1 cellular context compared by ENCODE assay signal in the genomic region with DNA sequence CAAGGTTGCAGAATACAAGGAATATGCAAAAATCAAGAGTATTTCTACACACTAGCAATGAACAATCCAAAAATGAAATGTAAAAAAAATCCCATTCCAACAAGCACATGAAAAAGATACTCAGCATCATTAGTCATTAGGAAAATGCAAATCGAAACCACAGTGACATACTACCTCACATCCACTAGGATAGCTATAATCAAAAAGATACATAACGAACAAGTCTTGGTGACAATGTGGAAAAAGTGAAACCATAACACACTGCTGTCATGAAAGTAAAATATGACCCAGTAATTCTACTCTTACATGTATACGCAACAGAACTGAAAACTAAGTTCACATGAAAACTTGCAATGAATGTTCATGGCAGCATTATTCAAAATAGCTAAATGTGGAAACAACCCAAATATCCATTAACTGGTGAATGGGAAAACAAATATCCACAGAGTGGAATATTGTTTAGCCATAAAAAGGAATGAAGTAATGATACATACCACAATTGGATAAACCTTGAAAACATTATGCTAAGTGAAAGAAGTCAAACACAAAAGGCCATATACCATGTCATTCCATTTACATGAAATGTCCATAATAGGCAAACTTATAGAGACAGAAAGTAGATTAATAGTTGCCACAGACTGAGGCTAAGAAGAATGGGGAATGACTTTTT.
TF ChIP-seq lines count a peak whose summit lies in the region.

No MANE protein-coding gene starts in this region.

TF ChIP-seq in GM12878, 131 proteins besides CTCF, POLR2A, EP300 and RAD21:
- no peak for TF ChIP-seq ZSCAN29 (IDR thresholded peaks at IDR 0.05)
- no peak for TF ChIP-seq RB1 (IDR thresholded peaks at IDR 0.05; ENCODE audit: borderline replicate concordance)
- TF ChIP-seq CREB1 (IDR thresholded peaks at IDR 0.05; ENCODE audit: low read depth): peak; percentile 87
- TF ChIP-seq, protein P1, sequence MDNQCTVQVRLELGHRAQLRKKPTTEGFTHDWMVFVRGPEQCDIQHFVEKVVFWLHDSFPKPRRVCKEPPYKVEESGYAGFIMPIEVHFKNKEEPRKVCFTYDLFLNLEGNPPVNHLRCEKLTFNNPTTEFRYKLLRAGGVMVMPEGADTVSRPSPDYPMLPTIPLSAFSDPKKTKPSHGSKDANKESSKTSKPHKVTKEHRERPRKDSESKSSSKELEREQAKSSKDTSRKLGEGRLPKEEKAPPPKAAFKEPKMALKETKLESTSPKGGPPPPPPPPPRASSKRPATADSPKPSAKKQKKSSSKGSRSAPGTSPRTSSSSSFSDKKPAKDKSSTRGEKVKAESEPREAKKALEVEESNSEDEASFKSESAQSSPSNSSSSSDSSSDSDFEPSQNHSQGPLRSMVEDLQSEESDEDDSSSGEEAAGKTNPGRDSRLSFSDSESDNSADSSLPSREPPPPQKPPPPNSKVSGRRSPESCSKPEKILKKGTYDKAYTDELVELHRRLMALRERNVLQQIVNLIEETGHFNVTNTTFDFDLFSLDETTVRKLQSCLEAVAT (IDR thresholded peaks at IDR 0.05): no peak
- TF ChIP-seq, protein P2, sequence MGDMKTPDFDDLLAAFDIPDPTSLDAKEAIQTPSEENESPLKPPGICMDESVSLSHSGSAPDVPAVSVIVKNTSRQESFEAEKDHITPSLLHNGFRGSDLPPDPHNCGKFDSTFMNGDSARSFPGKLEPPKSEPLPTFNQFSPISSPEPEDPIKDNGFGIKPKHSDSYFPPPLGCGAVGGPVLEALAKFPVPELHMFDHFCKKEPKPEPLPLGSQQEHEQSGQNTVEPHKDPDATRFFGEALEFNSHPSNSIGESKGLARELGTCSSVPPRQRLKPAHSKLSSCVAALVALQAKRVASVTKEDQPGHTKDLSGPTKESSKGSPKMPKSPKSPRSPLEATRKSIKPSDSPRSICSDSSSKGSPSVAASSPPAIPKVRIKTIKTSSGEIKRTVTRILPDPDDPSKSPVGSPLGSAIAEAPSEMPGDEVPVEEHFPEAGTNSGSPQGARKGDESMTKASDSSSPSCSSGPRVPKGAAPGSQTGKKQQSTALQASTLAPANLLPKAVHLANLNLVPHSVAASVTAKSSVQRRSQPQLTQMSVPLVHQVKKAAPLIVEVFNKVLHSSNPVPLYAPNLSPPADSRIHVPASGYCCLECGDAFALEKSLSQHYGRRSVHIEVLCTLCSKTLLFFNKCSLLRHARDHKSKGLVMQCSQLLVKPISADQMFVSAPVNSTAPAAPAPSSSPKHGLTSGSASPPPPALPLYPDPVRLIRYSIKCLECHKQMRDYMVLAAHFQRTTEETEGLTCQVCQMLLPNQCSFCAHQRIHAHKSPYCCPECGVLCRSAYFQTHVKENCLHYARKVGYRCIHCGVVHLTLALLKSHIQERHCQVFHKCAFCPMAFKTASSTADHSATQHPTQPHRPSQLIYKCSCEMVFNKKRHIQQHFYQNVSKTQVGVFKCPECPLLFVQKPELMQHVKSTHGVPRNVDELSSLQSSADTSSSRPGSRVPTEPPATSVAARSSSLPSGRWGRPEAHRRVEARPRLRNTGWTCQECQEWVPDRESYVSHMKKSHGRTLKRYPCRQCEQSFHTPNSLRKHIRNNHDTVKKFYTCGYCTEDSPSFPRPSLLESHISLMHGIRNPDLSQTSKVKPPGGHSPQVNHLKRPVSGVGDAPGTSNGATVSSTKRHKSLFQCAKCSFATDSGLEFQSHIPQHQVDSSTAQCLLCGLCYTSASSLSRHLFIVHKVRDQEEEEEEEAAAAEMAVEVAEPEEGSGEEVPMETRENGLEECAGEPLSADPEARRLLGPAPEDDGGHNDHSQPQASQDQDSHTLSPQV (IDR thresholded peaks at IDR 0.05): no peak
- no peak for TF ChIP-seq RCOR1 (conservative IDR thresholded peaks at IDR 0.05; ENCODE audit: low read depth, low read length)
- 0 out of 2 replicates have a peak, but pooled peaks have one; percentile 30 for TF ChIP-seq ATF2 (IDR thresholded peaks at IDR 0.05; ENCODE audit: low read length)
- no peak for TF ChIP-seq RAD51 (IDR thresholded peaks at IDR 0.05)
- peak; percentile 52 for TF ChIP-seq JUNB (IDR thresholded peaks at IDR 0.05)
- no peak for TF ChIP-seq STAT3 (IDR thresholded peaks at IDR 0.05; ENCODE audit: low read depth, low read length)
- TF ChIP-seq RUNX3 (IDR thresholded peaks at IDR 0.05; ENCODE audit: low read length): peak; percentile 69; the same call in 1 of the 2 replicates
- TF ChIP-seq ASH2L (IDR thresholded peaks at IDR 0.05; ENCODE audit: borderline replicate concordance, low read depth): no peak
- no peak for TF ChIP-seq SPI1 (IDR thresholded peaks at IDR 0.05; ENCODE audit: borderline replicate concordance, insufficient read depth, low read depth, low read length)
- no peak for TF ChIP-seq HDAC2 (IDR thresholded peaks at IDR 0.05)
- TF ChIP-seq TBL1XR1 (IDR thresholded peaks at IDR 0.05; ENCODE audit: low read depth, low read length): no peak
- TF ChIP-seq IKZF2 (IDR thresholded peaks at IDR 0.05): peak; percentile 53 to 57; a peak in 3 of 4 replicates
- TF ChIP-seq ESRRA (IDR thresholded peaks at IDR 0.05; ENCODE audit: low read length): no peak
- no peak for TF ChIP-seq ZNF207 (IDR thresholded peaks at IDR 0.05; ENCODE audit: borderline replicate concordance)
- TF ChIP-seq JUND (IDR thresholded peaks at IDR 0.05; ENCODE audit: low read depth, low read length): no peak
- no peak for TF ChIP-seq MAX (IDR thresholded peaks at IDR 0.05; ENCODE audit: low read depth, low read length)
- TF ChIP-seq CBFB (IDR thresholded peaks at IDR 0.05; ENCODE audit: low read depth): no peak
- TF ChIP-seq CREM (IDR thresholded peaks at IDR 0.05; ENCODE audit: low read depth): peak; percentile 64; the same call in 1 of the 2 replicates
- no peak for TF ChIP-seq SIX5 (IDR thresholded peaks at IDR 0.05; ENCODE audit: low read depth, low read length, severe bottlenecking)
- TF ChIP-seq ZNF24 (IDR thresholded peaks at IDR 0.05): peak; percentile 88
